ENCODE assay signal across 9 cellular contexts in genomic region chr16:85027968-85028637, GRCh38. TPM values are rescaled to one million over a fixed set of nuclear protein-coding genes. Genes with fewer than 3 reads are reported as not detected.
DNase-seq lines count a peak whose midpoint lies in the region; ATAC-seq, FAIRE-seq and TF ChIP-seq lines count a peak whose summit lies in the region.
"Had no signal": no experiment of that assay in that cellular context is flagged by ENCODE, and none has a peak within 500 bp of the region (broad histone marks: within the 10 kb centered on the region; RNA-seq: fewer than 3 reads in every experiment).

No MANE protein-coding gene starts in this region.

- H3K27ac Mint-ChIP-seq in nephron progenitor cell: no peak overlapping the region

- H4K20me1 ChIP-seq in endothelial cell of umbilical vein (replicated peaks; ENCODE audit: control insufficient read depth, extremely low read depth, insufficient read depth, low read length): no peaks in the 10 kb centered on the region

- peaks cover 28% of the 10 kb centered on the region for H3K27me3 Mint-ChIP-seq in nephron progenitor cell (ENCODE audit: low read depth, poor library complexity)

- FAIRE-seq in endothelial cell of umbilical vein (lab: Jason Lieb, UNC): no peak
- FAIRE-seq: A204.1 had no signal

- H3K9ac ChIP-seq in endothelial cell of umbilical vein (replicated peaks; ENCODE audit: extremely low read depth, insufficient read depth, low read length): peak overlapping the region; percentile 96

- no peak for TF ChIP-seq POLR2A in endothelial cell of umbilical vein (IDR thresholded peaks at IDR 0.05; ENCODE audit: low read depth, low read length)

- ATAC-seq in HG02870 (IDR thresholded peaks at IDR 0.05; ENCODE audit: unreplicated experiment): peak; percentile 19

- H3K9me3 Mint-ChIP-seq in nephron progenitor cell: no peaks in the 10 kb centered on the region

- peak overlapping the region; percentile 65 to 90 (median 90) for H3K4me3 ChIP-seq in endothelial cell of umbilical vein (replicated peaks in 1 of 3; ENCODE audit: insufficient read depth in 1 of 3, low read depth in 1 of 3, low read length in 3 of 3)

- peaks cover 43% of the 10 kb centered on the region for H3K4me1 Mint-ChIP-seq in nephron progenitor cell

- BruUV-seq in endothelial cell of umbilical vein (replicated peaks; lab: Mats Ljungman, UMichigan): no TSS peak

- dilution Hi-C loops in endothelial cell of umbilical vein (cut with MboI; ENCODE audit: extremely low pct_ligation_motif_present, low sequenced_read_pairs): no loop called here

- CTCF ChIA-PET in endothelial cell of umbilical vein (lab: Charles Lee): interaction anchor here (0.6 to 3.6 kb wide), 7 partner anchors 15 to 692 kb away, joined by 3 to 32 read pairs (median 4); partner anchors contain the start of gene ZDHHC7

- no peaks in the 10 kb centered on the region for H3K79me2 ChIP-seq in endothelial cell of umbilical vein (ENCODE audit: control insufficient read depth, insufficient read depth, low read length)

- H3K4me2 ChIP-seq in endothelial cell of umbilical vein (ENCODE audit: insufficient read depth, low read length): peak overlapping the region; percentile 69

- intact Hi-C loops in endothelial cell of umbilical vein (cut with micrococcal nuclease): loop anchor here (1.0 to 5.0 kb wide), 2 partner anchors 17 to 59 kb away; partner anchors contain the start of gene ZDHHC7

- H3K36me3 Mint-ChIP-seq in nephron progenitor cell (ENCODE audit: low read depth): no peaks in the 10 kb centered on the region

- peak overlapping the region; percentile 77 for H3K4me3 Mint-ChIP-seq in nephron progenitor cell

- no peaks in the 10 kb centered on the region for H3K36me3 ChIP-seq in endothelial cell of umbilical vein (ENCODE audit: control insufficient read depth in 2 of 2, extremely low read depth in 1 of 2, insufficient read depth in 2 of 2, low read length in 2 of 2)

- H2AFZ ChIP-seq in endothelial cell of umbilical vein (ENCODE audit: low read depth, low read length): peak overlapping the region; percentile 93

- H3K9me1 ChIP-seq in endothelial cell of umbilical vein (replicated peaks; ENCODE audit: control insufficient read depth, extremely low read depth, insufficient read depth, low read length): no peaks in the 10 kb centered on the region

- H3K4me1 ChIP-seq in endothelial cell of umbilical vein (ENCODE audit: control insufficient read depth, extremely low read depth, insufficient read depth, low read length): peaks cover 24% of the 10 kb centered on the region

- POLR2A ChIA-PET in endothelial cell of umbilical vein (lab: Charles Lee): interaction anchor here (1.8 kb wide), 1 partner anchor 15 kb away, joined by 5 read pairs; no protein-coding TSS in a partner anchor

- H3K9me3 ChIP-seq in endothelial cell of umbilical vein (replicated peaks; ENCODE audit: control insufficient read depth, insufficient read depth, low read length): no peaks in the 10 kb centered on the region

- H3K27me3 ChIP-seq in endothelial cell of umbilical vein (ENCODE audit: control insufficient read depth in 2 of 2, insufficient read depth in 2 of 2, low read length in 2 of 2): no peaks in the 10 kb centered on the region

- H3K27ac ChIP-seq in endothelial cell of umbilical vein (ENCODE audit: insufficient read depth, low read depth, low read length): no peak overlapping the region

- DNase-seq in DMS 273 (lab: John Stamatoyannopoulos, UW; ENCODE audit: unreplicated experiment) (peak; percentile 56), DMS 273 treated with DMSO at 0.1 percent for 48 hours (lab: John Stamatoyannopoulos, UW) (no peak), T follicular helper cell (ENCODE audit: low read depth) (peak; percentile 16), endothelial cell of umbilical vein (ENCODE audit: low read depth, low spot score) (no peak), nephron progenitor cell (no peak), T1000 (lab: John Stamatoyannopoulos, UW) (no peak), H4 (ENCODE audit: low spot score) (no peak)

- TF ChIP-seq CTCF in endothelial cell of umbilical vein (IDR thresholded peaks at IDR 0.05; ENCODE audit: extremely low read depth in 1 of 2, insufficient read depth in 1 of 2, low read depth in 1 of 2, low read length in 2 of 2) (peak in 1 of 2 donors; percentile 28), nephron progenitor cell (IDR thresholded peaks at IDR 0.05) (no peak)

TF ChIP-seq in endothelial cell of umbilical vein, 7 proteins besides CTCF, POLR2A, EP300 and RAD21:
- TF ChIP-seq FOS (IDR thresholded peaks at IDR 0.05; ENCODE audit: borderline replicate concordance, insufficient read depth, low read length): no peak
- no peak for TF ChIP-seq MYC (IDR thresholded peaks at IDR 0.05; ENCODE audit: low read depth, low read length)

RNA-seq across cellular contexts. Expression of gene KIAA0513, which starts 0.5 kb away (rescaled TPM):
- total RNA-seq in endothelial cell of umbilical vein: 3.6 and 4.3 TPM in 2 replicates
- polyA plus RNA-seq in endothelial cell of umbilical vein: 1.8 and 2.2 TPM in 2 replicates
- polyA plus RNA-seq in endothelial cell of umbilical vein (2011; cell fraction: cytosol; rRNA removed): 2.9 and 3.0 TPM in 2 replicates
- polyA plus RNA-seq in endothelial cell of umbilical vein (2011; cell fraction: nucleus; rRNA removed): 2.4 and 3.5 TPM in 2 replicates
- polyA plus RNA-seq in endothelial cell of umbilical vein (2012): 4.5 and 5.0 TPM in 2 replicates
- polyA minus RNA-seq in endothelial cell of umbilical vein: 2.0 and 4.6 TPM in 2 replicates
- 1.2 TPM for polyA minus RNA-seq in endothelial cell of umbilical vein (2011; cell fraction: cytosol; rRNA and poly(A)+ RNA removed)
- polyA minus RNA-seq in endothelial cell of umbilical vein (2011; cell fraction: nucleus; rRNA and poly(A)+ RNA removed): 1.8 and 3.3 TPM in 2 replicates
- total RNA-seq in H4 (2014; rRNA removed; shearing (Covaris generic)): 2.5 and 2.9 TPM in 2 replicates

RNA-seq across cellular contexts. Expression of gene ZDHHC7, which starts 16.8 kb away (rescaled TPM):
- 40.4 and 44.1 TPM in 2 replicates for total RNA-seq in endothelial cell of umbilical vein
- polyA plus RNA-seq in endothelial cell of umbilical vein: 46.2 and 76.3 TPM in 2 replicates
- 49.9 and 51.5 TPM in 2 replicates for polyA plus RNA-seq in endothelial cell of umbilical vein (2011; cell fraction: cytosol; rRNA removed)
- 40.3 and 50.6 TPM in 2 replicates for polyA plus RNA-seq in endothelial cell of umbilical vein (2011; cell fraction: nucleus; rRNA removed)
- 50.8 and 52.5 TPM in 2 replicates for polyA plus RNA-seq in endothelial cell of umbilical vein (2012)
- 63.1 and 67.8 TPM in 2 replicates for polyA minus RNA-seq in endothelial cell of umbilical vein
- polyA minus RNA-seq in endothelial cell of umbilical vein (2011; cell fraction: cytosol; rRNA and poly(A)+ RNA removed): 10.7 TPM
- polyA minus RNA-seq in endothelial cell of umbilical vein (2011; cell fraction: nucleus; rRNA and poly(A)+ RNA removed): 26.5 and 33.4 TPM in 2 replicates
- 55.0 and 77.6 TPM in 2 replicates for total RNA-seq in H4 (2014; rRNA removed; shearing (Covaris generic))

Comparison
In these comparisons a context has a peak if more than half of its experiments do, and no peak if none do; other contexts are left out.
1. DNase-seq: peak in DMS 273 (single experiment) and T follicular helper cell (single experiment); none in DMS 273 treated with DMSO at 0.1 percent for 48 hours (single experiment), endothelial cell of umbilical vein (single experiment), nephron progenitor cell (single experiment), T1000 (single experiment) and H4 (single experiment).